9 cellular contexts compared by ENCODE assay signal in the genomic region with DNA sequence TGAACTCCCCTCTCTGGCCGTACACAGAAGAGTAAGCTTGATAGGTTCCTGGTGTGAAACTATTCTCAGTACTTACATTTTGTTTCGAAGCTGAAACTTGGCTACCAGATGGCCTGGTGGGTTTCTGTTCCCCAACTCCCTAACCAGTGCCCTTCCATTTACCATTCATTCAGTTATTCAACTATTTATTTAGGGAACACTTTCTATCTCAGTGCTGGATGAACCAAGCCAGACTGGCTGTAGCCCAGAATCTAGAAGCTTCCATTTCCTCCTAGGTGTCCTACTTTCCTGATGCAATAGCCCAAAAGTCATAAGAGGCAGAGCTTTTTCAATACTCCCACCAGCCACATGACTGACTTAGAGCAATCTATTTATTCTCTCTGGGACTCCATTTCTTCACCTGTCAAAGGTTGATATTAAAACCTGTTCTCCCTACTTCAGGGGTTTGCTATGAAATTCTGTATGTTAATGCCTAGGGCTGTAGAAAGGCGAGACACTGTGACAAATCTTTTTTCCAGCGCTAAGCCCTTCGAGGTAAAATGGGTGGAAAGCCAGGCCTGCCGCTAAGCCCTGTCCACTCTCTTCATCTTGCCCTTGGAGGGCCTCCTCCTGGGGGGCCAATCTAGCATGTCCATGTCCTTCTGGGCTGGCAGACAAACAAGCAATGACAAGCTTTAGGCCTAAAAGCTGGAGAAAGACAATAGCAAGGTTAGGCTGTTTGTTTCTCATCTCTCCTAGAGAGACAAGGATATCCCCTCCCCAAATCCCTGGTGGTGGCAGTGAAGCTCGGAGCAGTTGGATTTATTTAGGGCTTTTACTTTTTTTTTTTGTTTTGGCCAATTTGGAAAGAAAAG. TPM values are rescaled to one million over a fixed set of nuclear protein-coding genes. Genes with fewer than 3 reads are reported as not detected.
DNase-seq lines count a peak whose midpoint lies in the region; ATAC-seq and TF ChIP-seq lines count a peak whose summit lies in the region.
"Had no signal": no experiment of that assay in that cellular context is flagged by ENCODE, and none has a peak within 500 bp of the region (broad histone marks: within the 10 kb centered on the region; RNA-seq: fewer than 3 reads in every experiment).

No MANE protein-coding gene starts in this region.

- H3K4me3 ChIP-seq in SK-N-MC, result no peak overlapping the region
- H3K4me3 ChIP-seq in left lung, result no peak overlapping the region
- no peak overlapping the region for H3K4me3 ChIP-seq in thymus (ENCODE audit: low read length)
- H3K4me3 ChIP-seq in mucosa of descending colon, result no peak overlapping the region

- WGBS in thymus, result 93% methylated on average over 7 of the region's 7 CpGs

- H3K9me3 Mint-ChIP-seq in activated T-cell treated with anti-CD3 and anti-CD28 coated beads, Interleukin-2, amount 50 U/mL, for 72 hours, result no peaks in the 10 kb centered on the region

- no peaks in the 10 kb centered on the region for H3K9me3 ChIP-seq in SK-N-MC (ENCODE audit: low read depth, low read length)
- H3K9me3 ChIP-seq in left lung, result no peaks in the 10 kb centered on the region
- no peaks in the 10 kb centered on the region for H3K9me3 ChIP-seq in thymus (ENCODE audit: control insufficient read depth)
- no peaks in the 10 kb centered on the region for H3K9me3 ChIP-seq in mucosa of descending colon

- intact Hi-C loops in left lung (cut with DNase I) (no loop called here), mucosa of descending colon (cut with DNase I, micrococcal nuclease) (no loop called here)

- peaks cover 92% of the 10 kb centered on the region for H3K4me1 Mint-ChIP-seq in activated T-cell treated with anti-CD3 and anti-CD28 coated beads, Interleukin-2, amount 50 U/mL, for 72 hours (ENCODE audit: low read depth)

- peaks cover 0 to 4% of the 10 kb centered on the region in 2 donors for H3K36me3 Mint-ChIP-seq in activated T-cell treated with anti-CD3 and anti-CD28 coated beads, Interleukin-2, amount 50 U/mL, for 72 hours (ENCODE audit: insufficient read depth in 2 of 2)

- peak overlapping the region; percentile 15 for H3K9ac ChIP-seq in SK-N-MC (ENCODE audit: insufficient read length)

- ATAC-seq in activated T-cell treated with anti-CD3 and anti-CD28 coated beads, Interleukin-2, amount 50 U/mL, for 72 hours (replicated peaks in 1 of 2), result no peak
- ATAC-seq in left lung (no peak), mucosa of descending colon (no peak)

- no peaks in the 10 kb centered on the region for H3K36me3 ChIP-seq in SK-N-MC (ENCODE audit: insufficient read depth, low read length)
- no peaks in the 10 kb centered on the region for H3K36me3 ChIP-seq in left lung
- H3K36me3 ChIP-seq in thymus (ENCODE audit: control insufficient read depth, insufficient read depth), result no peaks in the 10 kb centered on the region
- H3K36me3 ChIP-seq in mucosa of descending colon (ENCODE audit: low read depth), result no peaks in the 10 kb centered on the region

- H3K4me1 ChIP-seq in left lung, result peaks cover 60 to 96% of the 10 kb centered on the region in 2 donors
- H3K4me1 ChIP-seq in thymus (ENCODE audit: control insufficient read depth, insufficient read depth, low read length), result peaks cover 72% of the 10 kb centered on the region
- H3K4me1 ChIP-seq in mucosa of descending colon (ENCODE audit: low read depth), result peaks cover 47% of the 10 kb centered on the region

- H3K27me3 Mint-ChIP-seq in activated T-cell treated with anti-CD3 and anti-CD28 coated beads, Interleukin-2, amount 50 U/mL, for 72 hours (ENCODE audit: low read depth), result no peaks in the 10 kb centered on the region

- H3K27ac ChIP-seq in SK-N-MC (peak overlapping the region; percentile 14), left lung (peak overlapping the region; percentile 16 to 100), thymus (ENCODE audit: low read depth) (peak overlapping the region; percentile 82)

- TF ChIP-seq CTCF in left lung (IDR thresholded peaks at IDR 0.05), result no peak
- no peak for TF ChIP-seq CTCF in mucosa of descending colon (IDR thresholded peaks at IDR 0.05)

- H3K27me3 ChIP-seq in left lung (no peaks in the 10 kb centered on the region), thymus (ENCODE audit: control insufficient read depth, insufficient read depth) (no peaks in the 10 kb centered on the region)

- H3K27ac Mint-ChIP-seq in activated T-cell treated with anti-CD3 and anti-CD28 coated beads, Interleukin-2, amount 50 U/mL, for 72 hours, result peak overlapping the region; percentile 96

- H3K4me3 Mint-ChIP-seq in activated T-cell treated with anti-CD3 and anti-CD28 coated beads, Interleukin-2, amount 50 U/mL, for 72 hours, result peak overlapping the region; percentile 86 to 94

- no peak for DNase-seq in activated T-cell treated with anti-CD3 and anti-CD28 coated beads, Interleukin-2, amount 50 U/mL, for 72 hours
- no peak for DNase-seq in activated T-cell treated with anti-CD3 and anti-CD28 coated beads, Interleukin-2, amount 50 U/mL, for 48 hours
- DNase-seq in SK-N-MC (ENCODE audit: low read depth, low spot score) (no peak), left lung (no peak), mucosa of descending colon (no peak), NCI-H2171 treated with DMSO at 0.1 percent for 48 hours (lab: John Stamatoyannopoulos, UW) (no peak), NCI-H128 (lab: John Stamatoyannopoulos, UW; ENCODE audit: unreplicated experiment) (no peak)
- DNase-seq: activated CD8-positive, alpha-beta memory T cell treated with anti-CD3 and anti-CD28 coated beads, Interleukin-2, amount 50 U/mL, for 48 hours had no signal

RNA-seq across cellular contexts. Expression of a gene that starts 8.2 kb away (rescaled TPM):
- 10 to 100 TPM; 55.6 to 58.0 TPM for total RNA-seq in activated T-cell treated with anti-CD3 and anti-CD28 coated beads, Interleukin-2, amount 50 U/mL, for 72 hours
- 10 to 100 TPM; 45.9 to 46.3 TPM for total RNA-seq in left lung
- 13.3 TPM for polyA plus RNA-seq in thymus
- total RNA-seq in mucosa of descending colon, result 10 to 100 TPM; 15.1 to 74.1 (median 19.3) TPM

Comparison
In these comparisons a context has a peak if more than half of its experiments do, and no peak if none do; other contexts are left out.
1. H3K27ac ChIP-seq: peak in every context shown above with its lines; median percentile 82 in thymus; 58 in left lung; 14 in SK-N-MC.